In the genomic region with DNA sequence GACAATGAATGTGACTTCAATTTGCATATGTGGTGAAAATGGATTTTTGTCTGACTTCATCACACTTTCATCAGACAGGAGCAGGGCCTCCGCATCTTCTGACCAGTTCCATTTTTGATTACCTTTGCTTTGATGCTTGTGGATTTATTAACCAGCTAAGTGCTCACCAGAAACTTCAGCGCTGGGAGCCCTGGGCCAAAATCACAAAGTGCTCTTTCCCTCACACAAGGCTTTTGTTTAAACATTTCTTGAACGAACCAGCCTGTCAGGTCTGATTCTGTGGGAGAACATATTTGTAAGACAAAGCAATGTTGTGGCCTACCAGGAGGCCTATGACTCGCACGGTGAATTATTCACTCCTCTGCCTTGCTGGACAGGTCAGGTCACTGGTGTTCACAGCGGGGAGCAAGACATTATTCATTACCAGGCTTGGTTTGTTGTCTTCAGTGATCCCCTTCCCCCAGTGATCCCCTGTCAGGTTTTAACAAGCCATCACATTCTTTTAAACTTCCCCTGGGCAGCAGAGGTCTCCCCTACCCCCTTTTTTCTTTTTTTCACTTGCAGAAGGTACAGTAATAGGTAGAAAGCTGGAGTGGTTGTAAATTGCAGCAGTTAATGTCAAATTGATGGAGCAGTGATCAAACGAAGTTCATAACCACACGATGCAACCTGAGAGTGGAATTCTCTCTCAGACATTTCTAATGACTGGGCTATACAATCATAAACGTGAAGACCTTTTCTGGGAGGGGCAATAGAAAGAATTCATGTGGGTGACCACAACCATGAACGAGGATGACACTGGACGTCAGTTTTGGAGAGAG, we compare ENCODE assay signal across 9 cellular contexts.
A peak's percentile ranks its signal among the peaks of the same experiment; 100 is the strongest.
DNase-seq lines count a peak whose midpoint lies in the region; ATAC-seq, FAIRE-seq and TF ChIP-seq lines count a peak whose summit lies in the region.
"Had no signal": no experiment of that assay in that cellular context is flagged by ENCODE, and none has a peak within 500 bp of the region (broad histone marks: within the 10 kb centered on the region; RNA-seq: fewer than 3 reads in every experiment).

No MANE protein-coding gene starts in this region.

- POLR2A ChIA-PET in GM12878 (lab: Charles Lee), result no interaction called here

- intact Hi-C loops in GM12878 (cut with micrococcal nuclease; ENCODE audit: unreplicated experiment), result no loop called here

- DNase-seq in ELR (ENCODE audit: low read depth) (peak; percentile 91), GM12878 (ENCODE audit: low read depth, low spot score) (no peak), mesendoderm (peak; percentile 97), C1 segment of cervical spinal cord (lab: John Stamatoyannopoulos, UW) (no peak), midbrain (lab: John Stamatoyannopoulos, UW) (no peak), GDM1 (lab: John Stamatoyannopoulos, UW) (no peak)
- DNase-seq: NCI-H1105 had no signal

- H4K8ac ChIP-seq in mesendoderm (ENCODE audit: low read depth, low read length), result no peak overlapping the region

- no peak overlapping the region for H3K27ac ChIP-seq in GM12878 (ENCODE audit: control insufficient read depth, insufficient read depth)
- peak overlapping the region; percentile 64 for H3K27ac ChIP-seq in mesendoderm (ENCODE audit: low read depth, low read length)

- H2AFZ ChIP-seq in GM12878 (ENCODE audit: control insufficient read depth, low read depth, low read length), result no peak overlapping the region

- H4K20me1 ChIP-seq in GM12878 (ENCODE audit: control insufficient read depth, insufficient read depth), result no peaks in the 10 kb centered on the region

- H2BK5ac ChIP-seq in mesendoderm (ENCODE audit: low read length), result peak overlapping the region; percentile 19

- RAD21 ChIA-PET in GM12878 (lab: Charles Lee; ENCODE audit: unreplicated experiment), result no interaction called here

- ATAC-seq in HG03060 (IDR thresholded peaks at IDR 0.05; ENCODE audit: low read depth, unreplicated experiment) (peak; percentile 38), GM12878 (peak; percentile 84), GM21526 (IDR thresholded peaks at IDR 0.05; ENCODE audit: low FRiP score, unreplicated experiment) (no peak)

- in situ Hi-C loops in GM12878 (cut with MboI), result no loop called here

- TF ChIP-seq CTCF in GM12878 (IDR thresholded peaks at IDR 0.05 in 2 of 3, conservative IDR thresholded peaks at IDR 0.05 in 1 of 3; ENCODE audit: control insufficient read depth in 2 of 3, extremely low read depth in 1 of 3, insufficient read depth in 1 of 3, low read depth in 3 of 3, low read length in 3 of 3), result no peak

- TF ChIP-seq EP300 in GM12878 (IDR thresholded peaks at IDR 0.05; ENCODE audit: borderline replicate concordance in 1 of 2, control insufficient read depth in 1 of 2, low read depth in 2 of 2, low read length in 2 of 2), result no peak

- CTCF ChIA-PET in GM12878 (lab: Yijun Ruan, JAX), result interaction anchor here (1.3 kb wide), 1 partner anchor 26 kb away, joined by 3 read pairs; no protein-coding TSS in a partner anchor

- peak overlapping the region; percentile 68 for H3K4ac ChIP-seq in mesendoderm (ENCODE audit: low read depth, low read length)

- TF ChIP-seq RAD21 in GM12878 (IDR thresholded peaks at IDR 0.05; ENCODE audit: insufficient read depth, low read depth, low read length), result no peak

- H3K4me2 ChIP-seq in GM12878 (ENCODE audit: control insufficient read depth, insufficient read depth) (peak overlapping the region; percentile 18; the same call in 1 of the 2 replicates), mesendoderm (ENCODE audit: low read length) (no peak overlapping the region)

- H3K27me3 ChIP-seq in GM12878 (replicated peaks in 1 of 2; ENCODE audit: control insufficient read depth in 2 of 2, insufficient read depth in 2 of 2, low read length in 1 of 2), result no peaks in the 10 kb centered on the region
- H3K27me3 ChIP-seq in mesendoderm (ENCODE audit: insufficient read depth, low read length, poor library complexity), result no peaks in the 10 kb centered on the region

- H3K79me2 ChIP-seq in GM12878 (ENCODE audit: control insufficient read depth, insufficient read depth, low read length) (no peaks in the 10 kb centered on the region), mesendoderm (ENCODE audit: control insufficient read depth, insufficient read depth, low read length) (no peaks in the 10 kb centered on the region)

- peak overlapping the region; percentile 79 for H3K18ac ChIP-seq in mesendoderm (ENCODE audit: low read length)

- H3K4me3 ChIP-seq in GM12878, result no peak overlapping the region
- H3K4me3 ChIP-seq in mesendoderm (ENCODE audit: low read length), result no peak overlapping the region

- H3K79me1 ChIP-seq in mesendoderm (ENCODE audit: low read length), result no peaks in the 10 kb centered on the region

- no peak overlapping the region for H3K9ac ChIP-seq in GM12878 (ENCODE audit: control insufficient read depth, insufficient read depth, low read length)
- no peak overlapping the region for H3K9ac ChIP-seq in mesendoderm (ENCODE audit: low read length)

- H3K23ac ChIP-seq in mesendoderm (ENCODE audit: low read length), result no peak overlapping the region

- no peak for TF ChIP-seq POLR2A in GM12878 (IDR thresholded peaks at IDR 0.05; ENCODE audit: low read depth, low read length)

- H3K4me1 ChIP-seq in GM12878 (ENCODE audit: control insufficient read depth, insufficient read depth, low read length), result peaks cover 9% of the 10 kb centered on the region
- H3K4me1 ChIP-seq in mesendoderm (ENCODE audit: control insufficient read depth, low read depth, low read length), result peaks cover 8% of the 10 kb centered on the region

- no peaks in the 10 kb centered on the region for H3K9me3 ChIP-seq in GM12878 (replicated peaks; ENCODE audit: control insufficient read depth, insufficient read depth, low read length)

- no peak overlapping the region for H2AK5ac ChIP-seq in mesendoderm (ENCODE audit: low read length)

- BruUV-seq in GM12878 (replicated peaks; lab: Mats Ljungman, UMichigan), result no TSS peak

- H2BK15ac ChIP-seq in mesendoderm (replicated peaks; ENCODE audit: low read depth), result no peak overlapping the region

- SMC1A ChIA-PET in GM12878 (lab: Charles Lee; ENCODE audit: uncharacterized antibody, unreplicated experiment), result interaction anchor here (0.7 kb wide), 1 partner anchor 251 kb away, joined by 3 read pairs; no protein-coding TSS in a partner anchor

- peak; percentile 70 for FAIRE-seq in GM12878 (lab: Jason Lieb, UNC)

- 13% methylated on average over 11 of the region's 11 CpGs for WGBS in GM12878 (ENCODE audit: insufficient coverage, insufficient replicate concordance, low lambda C conversion rate, missing lambda C conversion rate)
- WGBS in mesendoderm (ENCODE audit: extremely low coverage, insufficient coverage, low lambda C conversion rate), result no CpG with 5 or more reads among the region's 11 CpGs

- H3K56ac ChIP-seq in mesendoderm (ENCODE audit: low read length), result peak overlapping the region; percentile 63

- H3K36me3 ChIP-seq in GM12878 (ENCODE audit: control insufficient read depth in 2 of 2, insufficient read depth in 2 of 2, low read length in 1 of 2) (no peaks in the 10 kb centered on the region), mesendoderm (ENCODE audit: control insufficient read depth, insufficient read depth, low read length) (no peaks in the 10 kb centered on the region)

- peak overlapping the region; percentile 84 for H2BK120ac ChIP-seq in mesendoderm (ENCODE audit: low read depth, low read length)

- no peak overlapping the region for H4K5ac ChIP-seq in mesendoderm (ENCODE audit: low read length)

TF ChIP-seq in GM12878, 131 proteins besides CTCF, POLR2A, EP300 and RAD21 (continues in another document):
- TF ChIP-seq, protein P1, sequence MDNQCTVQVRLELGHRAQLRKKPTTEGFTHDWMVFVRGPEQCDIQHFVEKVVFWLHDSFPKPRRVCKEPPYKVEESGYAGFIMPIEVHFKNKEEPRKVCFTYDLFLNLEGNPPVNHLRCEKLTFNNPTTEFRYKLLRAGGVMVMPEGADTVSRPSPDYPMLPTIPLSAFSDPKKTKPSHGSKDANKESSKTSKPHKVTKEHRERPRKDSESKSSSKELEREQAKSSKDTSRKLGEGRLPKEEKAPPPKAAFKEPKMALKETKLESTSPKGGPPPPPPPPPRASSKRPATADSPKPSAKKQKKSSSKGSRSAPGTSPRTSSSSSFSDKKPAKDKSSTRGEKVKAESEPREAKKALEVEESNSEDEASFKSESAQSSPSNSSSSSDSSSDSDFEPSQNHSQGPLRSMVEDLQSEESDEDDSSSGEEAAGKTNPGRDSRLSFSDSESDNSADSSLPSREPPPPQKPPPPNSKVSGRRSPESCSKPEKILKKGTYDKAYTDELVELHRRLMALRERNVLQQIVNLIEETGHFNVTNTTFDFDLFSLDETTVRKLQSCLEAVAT (IDR thresholded peaks at IDR 0.05), result no peak
- TF ChIP-seq RBBP5 (conservative IDR thresholded peaks at IDR 0.05) (no peak), ASH2L (IDR thresholded peaks at IDR 0.05; ENCODE audit: borderline replicate concordance, low read depth) (no peak), NBN (IDR thresholded peaks at IDR 0.05) (no peak), SUZ12 (IDR thresholded peaks at IDR 0.05; ENCODE audit: unreplicated experiment) (no peak), ZBED1 (IDR thresholded peaks at IDR 0.05; ENCODE audit: borderline replicate concordance) (no peak), STAT3 (IDR thresholded peaks at IDR 0.05; ENCODE audit: low read depth, low read length) (no peak), SIX5 (IDR thresholded peaks at IDR 0.05; ENCODE audit: low read depth, low read length, severe bottlenecking) (no peak)
- TF ChIP-seq, protein P2, sequence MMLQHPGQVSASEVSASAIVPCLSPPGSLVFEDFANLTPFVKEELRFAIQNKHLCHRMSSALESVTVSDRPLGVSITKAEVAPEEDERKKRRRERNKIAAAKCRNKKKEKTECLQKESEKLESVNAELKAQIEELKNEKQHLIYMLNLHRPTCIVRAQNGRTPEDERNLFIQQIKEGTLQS (IDR thresholded peaks at IDR 0.05; ENCODE audit: borderline replicate concordance, extremely low read depth, low read depth, low read length), result no peak

Comparison
In these comparisons a context has a peak if more than half of its experiments do, and no peak if none do; other contexts are left out.
1. DNase-seq: peak in ELR (single experiment) and mesendoderm (single experiment); none in GM12878 (single experiment), C1 segment of cervical spinal cord (0 of 14), midbrain (single experiment) and GDM1 (single experiment).